In genomic region chr6:40152196-40152595, GRCh38 we compare ENCODE assay signal across 9 cellular contexts.
"Had no signal": no experiment of that assay in that cellular context is flagged by ENCODE, and none has a peak within 500 bp of the region (broad histone marks: within the 10 kb centered on the region; RNA-seq: fewer than 3 reads in every experiment).

No MANE protein-coding gene starts in this region.

- H3K9ac ChIP-seq: GM23248 had no signal

- H3K4me3 ChIP-seq: GM23248, GM23338, HAP-1 had no signal

- H2AFZ ChIP-seq: GM23248, GM23338 had no signal

- H3K9me3 Mint-ChIP-seq: GM23338, H9 had no signal

- H3K4me2 ChIP-seq: GM23338 had no signal

- H3K9me3 ChIP-seq: HAP-1 had no signal

- H3K4me1 Mint-ChIP-seq: GM23338, H9 had no signal

- H3K27ac ChIP-seq: GM23248 had no signal

- H3K4me3 Mint-ChIP-seq: GM23338, H9, HFFc6 had no signal

- ATAC-seq: GM23338, HCT116 had no signal

- H3K4me1 ChIP-seq: HAP-1 had no signal

- H3K36me3 ChIP-seq: HAP-1 had no signal

- H3K27ac Mint-ChIP-seq: GM23338, HFFc6 had no signal

- DNase-seq: GM23248, GOT3, H7, H9, HCEC 1CT, HFFc6 had no signal
